ENCODE assay signal across 7 cellular contexts in the genomic region with DNA sequence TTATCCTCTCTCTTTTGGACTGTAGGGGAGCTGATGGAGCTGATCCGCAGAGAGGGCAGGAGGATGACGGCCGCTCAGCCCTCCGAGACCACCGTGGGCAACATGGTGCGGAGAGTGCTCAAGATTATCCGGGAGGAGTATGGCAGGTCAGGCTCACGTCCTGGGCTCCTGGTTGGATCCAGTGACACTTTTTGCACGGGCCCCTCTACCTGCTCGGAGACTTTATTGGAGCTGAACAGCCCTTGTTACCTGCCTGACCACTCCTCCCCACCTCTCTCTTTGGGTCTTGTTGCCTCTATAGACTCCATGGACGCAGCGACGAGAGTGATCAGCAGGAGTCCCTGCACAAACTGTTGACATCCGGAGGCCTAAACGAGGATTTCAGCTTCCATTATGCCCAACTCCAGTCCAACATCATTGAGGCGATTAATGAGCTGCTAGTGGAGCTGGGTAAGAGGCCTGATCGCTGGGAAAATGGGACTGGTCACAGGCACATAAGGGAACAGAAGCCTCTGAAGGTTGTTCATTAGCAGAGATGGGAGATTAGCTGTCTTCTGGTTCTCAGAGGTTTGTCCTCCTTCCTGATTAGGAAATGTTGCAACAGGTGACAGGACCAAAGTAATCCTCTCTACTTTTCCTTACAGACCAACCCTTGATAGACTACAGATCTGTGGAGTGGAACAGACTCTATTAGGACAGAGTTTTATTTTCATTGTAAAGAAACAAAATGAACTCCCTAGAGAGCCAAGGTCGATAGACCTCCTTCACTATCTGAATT. TPM values are rescaled to one million over a fixed set of nuclear protein-coding genes. Genes with fewer than 3 reads are reported as not detected.
DNase-seq lines count a peak whose midpoint lies in the region; ATAC-seq and TF ChIP-seq lines count a peak whose summit lies in the region.

No MANE protein-coding gene starts in this region.

- peak overlapping the region; percentile 88 for H3K4me3 ChIP-seq in GM23338
- H3K4me3 ChIP-seq in fibroblast of the aortic adventitia (ENCODE audit: low read depth, low read length) = peak overlapping the region; percentile 96
- H3K4me3 ChIP-seq in skeletal muscle cell (ENCODE audit: low read depth, low read length) = peak overlapping the region; percentile 77

- intact Hi-C loops in posterior cingulate gyrus (cut with DNase I) = loop anchor here (2.0 to 5.0 kb wide), 2 partner anchors 56 to 65 kb away; a partner anchor contains a TSS

- no peak overlapping the region for H3K27ac ChIP-seq in GM23338 (ENCODE audit: low read depth)

- H3F3A ChIP-seq in GM23338 (replicated peaks; ENCODE audit: low read depth) = peaks cover 5% of the 10 kb centered on the region; the same call in 1 of the 2 replicates

- no peaks in the 10 kb centered on the region for H3K9me2 ChIP-seq in GM23338 (ENCODE audit: insufficient read depth)

- no peak for TF ChIP-seq CTCF in GM23338 (conservative IDR thresholded peaks at IDR 0.05; ENCODE audit: low read depth in 2 of 2)
- TF ChIP-seq CTCF in fibroblast of the aortic adventitia (IDR thresholded peaks at IDR 0.05; ENCODE audit: insufficient read depth, low read length) = no peak
- TF ChIP-seq CTCF in GM10266 (IDR thresholded peaks at IDR 0.05; ENCODE audit: control insufficient read depth, insufficient read depth, low read depth, missing control alignments) = no peak

- 0 out of 2 replicates have a peak, but pooled peaks cover 5% of the 10 kb centered on the region for H3K4me1 ChIP-seq in GM23338 (ENCODE audit: insufficient read depth)

- peaks cover 14% of the 10 kb centered on the region for H3K79me2 ChIP-seq in GM23338 (replicated peaks; ENCODE audit: insufficient read depth)

- peaks cover 12% of the 10 kb centered on the region for H3K4me1 Mint-ChIP-seq in GM23338
- H3K4me1 Mint-ChIP-seq in T-helper 2 cell treated with Interferon-gamma antibody and Interleukin-4, amounts not matched to agents 5 μg/mL and 100 μg/mL, for 36 hours (ENCODE audit: low read depth) = peaks cover 30% of the 10 kb centered on the region

- H3K27me3 Mint-ChIP-seq in GM23338 (ENCODE audit: insufficient read depth, low read depth, poor library complexity) = no peaks in the 10 kb centered on the region
- peaks cover 7% of the 10 kb centered on the region for H3K27me3 Mint-ChIP-seq in T-helper 2 cell treated with Interferon-gamma antibody and Interleukin-4, amounts not matched to agents 5 μg/mL and 100 μg/mL, for 36 hours (ENCODE audit: low read depth)

- ATAC-seq in GM23338 = peak; percentile 3; the same call in 1 of the 3 replicates

- H3K27me3 ChIP-seq in GM23338 (ENCODE audit: insufficient read depth) = no peaks in the 10 kb centered on the region

- DNase-seq in GM23338 (ENCODE audit: low spot score) (no peak), fibroblast of the aortic adventitia (ENCODE audit: low read depth) (no peak), skeletal muscle cell (ENCODE audit: low read depth) (no peak), GM10266 (ENCODE audit: extremely low spot score) (no peak), posterior cingulate gyrus (no peak), cerebellum (ENCODE audit: low spot score) (no peak)
- no peak for DNase-seq in T-helper 2 cell treated with Interferon-gamma antibody and Interleukin-4, amounts not matched to agents 5 μg/mL and 100 μg/mL, for 36 hours (ENCODE audit: low spot score)

- no peaks in the 10 kb centered on the region; the same call in 2 of the 3 replicates for H3K9me3 Mint-ChIP-seq in GM23338
- peaks cover 7% of the 10 kb centered on the region for H3K9me3 Mint-ChIP-seq in T-helper 2 cell treated with Interferon-gamma antibody and Interleukin-4, amounts not matched to agents 5 μg/mL and 100 μg/mL, for 36 hours

- H3K4me2 ChIP-seq in GM23338 = peak overlapping the region; percentile 93

- peak overlapping the region; percentile 91; the same call in 1 of the 2 replicates for H3K27ac Mint-ChIP-seq in GM23338
- H3K27ac Mint-ChIP-seq in T-helper 2 cell treated with Interferon-gamma antibody and Interleukin-4, amounts not matched to agents 5 μg/mL and 100 μg/mL, for 36 hours = peak overlapping the region; percentile 96

- peak overlapping the region; percentile 98 for H3K4me3 Mint-ChIP-seq in GM23338
- peak overlapping the region; percentile 97 for H3K4me3 Mint-ChIP-seq in T-helper 2 cell treated with Interferon-gamma antibody and Interleukin-4, amounts not matched to agents 5 μg/mL and 100 μg/mL, for 36 hours

- peaks cover 10% of the 10 kb centered on the region for H3K36me3 ChIP-seq in GM23338 (ENCODE audit: insufficient read depth)

- peaks cover 11% of the 10 kb centered on the region; the same call in 1 of the 2 replicates for H4K20me1 ChIP-seq in GM23338 (replicated peaks; ENCODE audit: insufficient read depth)

- peak overlapping the region; percentile 80; the same call in 1 of the 2 replicates for H2AFZ ChIP-seq in GM23338

- H3K36me3 Mint-ChIP-seq in GM23338 (ENCODE audit: low read depth) = peaks cover 39% of the 10 kb centered on the region
- H3K36me3 Mint-ChIP-seq in T-helper 2 cell treated with Interferon-gamma antibody and Interleukin-4, amounts not matched to agents 5 μg/mL and 100 μg/mL, for 36 hours (ENCODE audit: low read depth) = peaks cover 48% of the 10 kb centered on the region

TF ChIP-seq in GM23338, 12 proteins besides CTCF, POLR2A, EP300 and RAD21 (continues in another document):
- TF ChIP-seq EZH2 (IDR thresholded peaks at IDR 0.05; ENCODE audit: low read depth, unreplicated experiment) = no peak
- TF ChIP-seq ZNF331 (CRISPR knock-in tag; IDR thresholded peaks at IDR 0.05; ENCODE audit: low read depth) = no peak
- no peak for TF ChIP-seq ZNF114 (CRISPR knock-in tag; IDR thresholded peaks at IDR 0.05)
- TF ChIP-seq, protein P1, sequence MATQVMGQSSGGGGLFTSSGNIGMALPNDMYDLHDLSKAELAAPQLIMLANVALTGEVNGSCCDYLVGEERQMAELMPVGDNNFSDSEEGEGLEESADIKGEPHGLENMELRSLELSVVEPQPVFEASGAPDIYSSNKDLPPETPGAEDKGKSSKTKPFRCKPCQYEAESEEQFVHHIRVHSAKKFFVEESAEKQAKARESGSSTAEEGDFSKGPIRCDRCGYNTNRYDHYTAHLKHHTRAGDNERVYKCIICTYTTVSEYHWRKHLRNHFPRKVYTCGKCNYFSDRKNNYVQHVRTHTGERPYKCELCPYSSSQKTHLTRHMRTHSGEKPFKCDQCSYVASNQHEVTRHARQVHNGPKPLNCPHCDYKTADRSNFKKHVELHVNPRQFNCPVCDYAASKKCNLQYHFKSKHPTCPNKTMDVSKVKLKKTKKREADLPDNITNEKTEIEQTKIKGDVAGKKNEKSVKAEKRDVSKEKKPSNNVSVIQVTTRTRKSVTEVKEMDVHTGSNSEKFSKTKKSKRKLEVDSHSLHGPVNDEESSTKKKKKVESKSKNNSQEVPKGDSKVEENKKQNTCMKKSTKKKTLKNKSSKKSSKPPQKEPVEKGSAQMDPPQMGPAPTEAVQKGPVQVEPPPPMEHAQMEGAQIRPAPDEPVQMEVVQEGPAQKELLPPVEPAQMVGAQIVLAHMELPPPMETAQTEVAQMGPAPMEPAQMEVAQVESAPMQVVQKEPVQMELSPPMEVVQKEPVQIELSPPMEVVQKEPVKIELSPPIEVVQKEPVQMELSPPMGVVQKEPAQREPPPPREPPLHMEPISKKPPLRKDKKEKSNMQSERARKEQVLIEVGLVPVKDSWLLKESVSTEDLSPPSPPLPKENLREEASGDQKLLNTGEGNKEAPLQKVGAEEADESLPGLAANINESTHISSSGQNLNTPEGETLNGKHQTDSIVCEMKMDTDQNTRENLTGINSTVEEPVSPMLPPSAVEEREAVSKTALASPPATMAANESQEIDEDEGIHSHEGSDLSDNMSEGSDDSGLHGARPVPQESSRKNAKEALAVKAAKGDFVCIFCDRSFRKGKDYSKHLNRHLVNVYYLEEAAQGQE (IDR thresholded peaks at IDR 0.05; ENCODE audit: unreplicated experiment) = no peak
- TF ChIP-seq POLR2AphosphoS5 (IDR thresholded peaks at IDR 0.05; ENCODE audit: low read depth) = no peak
- TF ChIP-seq STAT1 (IDR thresholded peaks at IDR 0.05; ENCODE audit: unreplicated experiment) = no peak

RNA-seq across cellular contexts. Expression of a gene that starts 0.7 kb away (rescaled TPM):
- 39.2 and 41.4 TPM in 2 replicates for total RNA-seq in GM23338 (2014; rRNA removed; shearing (Covaris generic))
- 36.4 and 40.5 TPM in 2 replicates for polyA plus RNA-seq in GM23338 (2016; fragmentation: Nextera tagmentation; extraction: Ambion mirVana)
- total RNA-seq in fibroblast of the aortic adventitia (ENCODE audit: low replicate concordance) = 16.4 and 34.2 TPM in 2 replicates
- total RNA-seq in cerebellum = 28.0 TPM

RNA-seq across cellular contexts. Expression of a gene that starts 47.8 kb away (rescaled TPM):
- 14.7 and 14.8 TPM in 2 replicates for total RNA-seq in GM23338 (2014; rRNA removed; shearing (Covaris generic))
- 8.6 and 10.7 TPM in 2 replicates for polyA plus RNA-seq in GM23338 (2016; fragmentation: Nextera tagmentation; extraction: Ambion mirVana)
- total RNA-seq in fibroblast of the aortic adventitia (ENCODE audit: low replicate concordance) = 27.2 and 32.5 TPM in 2 replicates
- 45.9 TPM for total RNA-seq in cerebellum

RNA-seq across cellular contexts. Expression of a gene that starts 48.0 kb away (rescaled TPM):
- 6.3 and 9.5 TPM in 2 replicates for total RNA-seq in GM23338 (2014; rRNA removed; shearing (Covaris generic))
- 2.9 and 5.1 TPM in 2 replicates for polyA plus RNA-seq in GM23338 (2016; fragmentation: Nextera tagmentation; extraction: Ambion mirVana)
- total RNA-seq in fibroblast of the aortic adventitia (ENCODE audit: low replicate concordance) = 0.36 and 2.1 TPM in 2 replicates
- total RNA-seq in cerebellum = 4.4 TPM
